ENCODE assay signal across 8 cellular contexts in genomic region chr3:14144423-14145075, GRCh38. TPM values are rescaled to one million over a fixed set of nuclear protein-coding genes. Genes with fewer than 3 reads are reported as not detected.
A peak's percentile ranks its signal among the peaks of the same experiment; 100 is the strongest.
DNase-seq lines count a peak whose midpoint lies in the region; ATAC-seq and FAIRE-seq lines count a peak whose summit lies in the region.

No MANE protein-coding gene starts in this region.

- FAIRE-seq in G401.6 (lab: Jason Lieb, UNC) = peak; percentile 97

- H3K27ac ChIP-seq in SJSA1 = peak overlapping the region; percentile 99

- H3K9me3 ChIP-seq in SJSA1 (replicated peaks) (no peaks in the 10 kb centered on the region), adipocyte (ENCODE audit: control insufficient read depth, low read length) (no peaks in the 10 kb centered on the region)

- H3K4me1 ChIP-seq in SJSA1 (replicated peaks) = peaks cover 37% of the 10 kb centered on the region
- H3K4me1 ChIP-seq in adipocyte (ENCODE audit: control insufficient read depth, insufficient read depth, low read length) = peaks cover 65% of the 10 kb centered on the region

- peak; percentile 89 for ATAC-seq in GM21737 (IDR thresholded peaks at IDR 0.05; ENCODE audit: unreplicated experiment)
- ATAC-seq in Right ventricle myocardium superior (ENCODE audit: poor library complexity) = peak; percentile 85

- DNase-seq in HuH-7.5 (ENCODE audit: low spot score) (peak; percentile 92), SJSA1 (ENCODE audit: low read depth in 1 of 2, low spot score in 2 of 2) (peak; percentile 88 to 93), adipocyte (ENCODE audit: low read depth) (peak; percentile 99), Right ventricle myocardium superior (peak; percentile 64), pons (ENCODE audit: low spot score) (peak; percentile 83), NCI-H1930 (lab: John Stamatoyannopoulos, UW) (no peak)

- H3K9ac ChIP-seq in adipocyte (ENCODE audit: low read length) = peak overlapping the region; percentile 84

- intact Hi-C loops in Right ventricle myocardium superior (cut with DNase I) = no loop called here

- H3K27me3 ChIP-seq in SJSA1 (replicated peaks) = no peaks in the 10 kb centered on the region
- H3K27me3 ChIP-seq in adipocyte (replicated peaks; ENCODE audit: control insufficient read depth, insufficient read depth, low read length) = no peaks in the 10 kb centered on the region

- no peak overlapping the region for H3K4me3 ChIP-seq in SJSA1
- peak overlapping the region; percentile 74 for H3K4me3 ChIP-seq in adipocyte (ENCODE audit: low read length)

- H3K36me3 ChIP-seq in SJSA1 (peaks cover 61% of the 10 kb centered on the region), adipocyte (ENCODE audit: control insufficient read depth, insufficient read depth, low read length, severe bottlenecking) (peaks cover 55% of the 10 kb centered on the region)

RNA-seq across cellular contexts. Expression of gene TMEM43, which starts 19.7 kb away (rescaled TPM):
- 82.1 and 82.7 TPM in 2 replicates for total RNA-seq in SJSA1 (2014; rRNA removed; shearing (Covaris generic))
- total RNA-seq in Right ventricle myocardium superior = 32.1 TPM

RNA-seq across cellular contexts. Expression of gene CHCHD4, which starts 19.9 kb away (rescaled TPM):
- total RNA-seq in SJSA1 (2014; rRNA removed; shearing (Covaris generic)) = 12.8 and 17.3 TPM in 2 replicates
- total RNA-seq in Right ventricle myocardium superior = 35.9 TPM

RNA-seq across cellular contexts. Expression of gene XPC, which starts 33.9 kb away (rescaled TPM):
- total RNA-seq in SJSA1 (2014; rRNA removed; shearing (Covaris generic)) = 12.9 and 17.7 TPM in 2 replicates
- total RNA-seq in Right ventricle myocardium superior = 7.7 TPM

RNA-seq across cellular contexts. Expression of gene LSM3, which starts 34.1 kb away (rescaled TPM):
- 22.4 and 25.9 TPM in 2 replicates for total RNA-seq in SJSA1 (2014; rRNA removed; shearing (Covaris generic))
- 16.8 TPM for total RNA-seq in Right ventricle myocardium superior

Comparison
In these comparisons a context has a peak if more than half of its experiments do, and no peak if none do; other contexts are left out.
1. DNase-seq: peak in HuH-7.5 (single experiment), SJSA1 (2 of 2), adipocyte (single experiment), Right ventricle myocardium superior (single experiment) and pons (single experiment); none in NCI-H1930 (0 of 2).